Comparison of ENCODE assay signal across 1 cellular context in genomic region chr4:151717271-151717670, GRCh38.
TF ChIP-seq lines count a peak whose summit lies in the region.

No MANE protein-coding gene starts in this region.

TF ChIP-seq in GM23338, 12 proteins besides CTCF, POLR2A, EP300 and RAD21 (continued from another document):
- TF ChIP-seq ZNF462 (CRISPR knock-in tag; IDR thresholded peaks at IDR 0.05) (no peak), ZNF331 (CRISPR knock-in tag; IDR thresholded peaks at IDR 0.05; ENCODE audit: low read depth) (no peak)
